8 cellular contexts compared by ENCODE assay signal in the genomic region with DNA sequence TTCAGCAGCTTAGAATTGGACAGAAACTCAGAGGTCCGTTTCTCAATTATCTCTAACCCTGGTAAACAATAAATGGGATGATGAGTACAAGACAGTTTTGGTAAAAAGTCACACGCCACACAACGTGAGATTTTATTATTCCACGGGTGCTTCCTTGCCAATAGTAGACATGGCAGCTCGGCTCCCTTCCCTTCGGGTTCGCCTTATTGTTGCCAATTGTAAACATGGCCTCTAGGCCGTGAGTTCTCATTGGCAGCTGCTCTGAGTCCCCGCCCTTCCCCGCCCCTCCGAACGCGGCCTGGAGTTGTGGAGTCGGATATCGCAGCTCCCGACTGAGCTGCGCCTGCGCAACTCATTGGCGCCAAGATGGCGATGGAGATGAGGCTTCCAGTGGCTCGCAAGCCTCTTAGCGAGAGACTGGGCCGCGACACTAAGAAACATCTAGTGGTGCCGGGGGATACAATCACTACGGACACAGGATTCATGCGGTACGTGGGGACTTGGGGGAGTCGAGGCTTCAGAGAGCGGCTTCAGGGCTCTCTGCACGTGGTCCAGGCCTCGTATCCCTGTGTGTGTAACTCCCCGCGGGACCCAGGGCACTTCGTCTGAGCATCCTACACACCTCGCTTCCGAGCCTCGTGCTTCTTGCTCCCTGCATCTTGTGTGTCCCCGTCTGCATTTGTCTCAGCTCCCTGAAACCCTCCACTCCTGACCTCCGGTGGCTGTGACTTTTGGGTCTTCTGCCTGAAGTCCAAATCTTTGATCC.
DNase-seq lines count a peak whose midpoint lies in the region; ATAC-seq and FAIRE-seq lines count a peak whose summit lies in the region.

A gene with protein sequence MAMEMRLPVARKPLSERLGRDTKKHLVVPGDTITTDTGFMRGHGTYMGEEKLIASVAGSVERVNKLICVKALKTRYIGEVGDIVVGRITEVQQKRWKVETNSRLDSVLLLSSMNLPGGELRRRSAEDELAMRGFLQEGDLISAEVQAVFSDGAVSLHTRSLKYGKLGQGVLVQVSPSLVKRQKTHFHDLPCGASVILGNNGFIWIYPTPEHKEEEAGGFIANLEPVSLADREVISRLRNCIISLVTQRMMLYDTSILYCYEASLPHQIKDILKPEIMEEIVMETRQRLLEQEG (plus strand): TSS at position 355 of the 766 bp plus-strand sequence. CDS start 12 bp downstream, at position 367.

- peak within 1 kb of the TSS; percentile 66 for H3K27ac ChIP-seq in effector memory CD4-positive, alpha-beta T cell (ENCODE audit: insufficient read depth, low read length, poor library complexity, severe bottlenecking)

- H3K4me3 ChIP-seq in effector memory CD4-positive, alpha-beta T cell (ENCODE audit: insufficient read depth, low read depth, low read length, poor library complexity, severe bottlenecking) = peak within 1 kb of the TSS; percentile 80

- peaks cover 25% of the 10 kb centered on the region for H3K36me3 ChIP-seq in effector memory CD4-positive, alpha-beta T cell (ENCODE audit: control insufficient read depth, insufficient read depth, low read length)

- H3K27me3 Mint-ChIP-seq in memory B cell = no peaks in the 10 kb centered on the region

- no peaks in the 10 kb centered on the region for H3K27me3 ChIP-seq in effector memory CD4-positive, alpha-beta T cell (replicated peaks; ENCODE audit: control insufficient read depth, insufficient read depth, low read length, poor library complexity, severe bottlenecking)

- peak; percentile 75 for ATAC-seq in GM21367 (IDR thresholded peaks at IDR 0.05; ENCODE audit: unreplicated experiment)
- ATAC-seq in memory B cell (ENCODE audit: low read depth) = peak; percentile 99

- H3K36me3 Mint-ChIP-seq in memory B cell = peaks cover 18% of the 10 kb centered on the region

- peaks cover 20% of the 10 kb centered on the region for H3K4me1 Mint-ChIP-seq in memory B cell

- no peak for FAIRE-seq in HTR-8/SVneo (lab: Jason Lieb, UNC)

- DNase-seq in COR-L47 (lab: John Stamatoyannopoulos, UW) = peak; percentile 98
- peak; percentile 96 for DNase-seq in HTR-8/SVneo (ENCODE audit: insufficient read length, low spot score)
- DNase-seq in NOMO-1 treated with DMSO at 0.1 percent for 48 hours (lab: John Stamatoyannopoulos, UW; ENCODE audit: unreplicated experiment) = peak; percentile 96
- peak; percentile 92 to 98 for DNase-seq in activated CD8-positive, alpha-beta memory T cell treated with anti-CD3 and anti-CD28 coated beads for 4 hours (ENCODE audit: low read depth in 2 of 2)
- peak; percentile 93 to 97 (median 97) for DNase-seq in effector memory CD4-positive, alpha-beta T cell
- peak; percentile 74 to 82 for DNase-seq in memory B cell (ENCODE audit: low spot score in 2 of 2)
- DNase-seq in stimulated activated CD8-positive, alpha-beta memory T cell treated with anti-CD3 and anti-CD28 coated beads, Interleukin-12 subunit alpha, Interleukin-12 subunit beta, amount 100 ng/mL, for 1 hour (ENCODE audit: low read depth) = peak; percentile 95

- peak within 1 kb of the TSS; percentile 91 for H3K27ac Mint-ChIP-seq in memory B cell

- no peaks in the 10 kb centered on the region for H3K9me3 Mint-ChIP-seq in memory B cell

- H3K9me3 ChIP-seq in effector memory CD4-positive, alpha-beta T cell (ENCODE audit: control insufficient read depth, low read length) = no peaks in the 10 kb centered on the region

- peaks cover 12% of the 10 kb centered on the region for H3K4me1 ChIP-seq in effector memory CD4-positive, alpha-beta T cell (ENCODE audit: control insufficient read depth, insufficient read depth, low read length, poor library complexity, severe bottlenecking)

- H3K4me3 Mint-ChIP-seq in memory B cell = peak within 1 kb of the TSS; percentile 99

Comparison
In these comparisons a context has a peak if more than half of its experiments do, and no peak if none do; other contexts are left out.
1. Peak in every context shown above with its lines: DNase-seq, ATAC-seq, H3K4me3 ChIP-seq and H3K27ac ChIP-seq.